Comparison of ENCODE assay signal across 1 cellular context in the genomic region with DNA sequence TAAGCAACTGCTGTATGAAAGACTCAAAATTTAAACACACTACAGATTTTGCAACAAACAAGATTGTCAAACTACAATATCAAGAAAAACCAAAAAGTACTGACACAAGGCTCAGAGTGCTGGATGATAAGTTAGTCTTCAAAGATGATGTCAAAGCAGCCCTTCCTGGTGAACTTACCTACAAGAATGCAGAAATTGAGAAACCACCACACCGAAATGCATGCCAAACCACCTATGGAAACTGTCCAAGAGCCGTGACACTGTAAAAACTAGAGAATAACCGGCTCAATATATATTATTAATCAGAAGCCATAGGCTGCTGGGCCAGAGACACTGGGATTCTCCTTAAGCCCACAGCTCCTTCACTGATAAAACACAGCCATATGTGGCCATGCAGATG.
TF ChIP-seq lines count a peak whose summit lies in the region.

No MANE protein-coding gene starts in this region.

TF ChIP-seq in endothelial cell of umbilical vein, 7 proteins besides CTCF, POLR2A, EP300 and RAD21:
- TF ChIP-seq EZH2 (IDR thresholded peaks at IDR 0.05; ENCODE audit: borderline replicate concordance, low read depth, low read length, severe bottlenecking) = no peak
- TF ChIP-seq, protein P1, sequence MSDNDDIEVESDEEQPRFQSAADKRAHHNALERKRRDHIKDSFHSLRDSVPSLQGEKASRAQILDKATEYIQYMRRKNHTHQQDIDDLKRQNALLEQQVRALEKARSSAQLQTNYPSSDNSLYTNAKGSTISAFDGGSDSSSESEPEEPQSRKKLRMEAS (IDR thresholded peaks at IDR 0.05; ENCODE audit: insufficient read depth, insufficient read length) = no peak
- no peak for TF ChIP-seq JUN (IDR thresholded peaks at IDR 0.05; ENCODE audit: borderline replicate concordance, insufficient read depth, insufficient read length, low read depth)
- no peak for TF ChIP-seq POLR2AphosphoS5 (IDR thresholded peaks at IDR 0.05; ENCODE audit: insufficient read depth, low read depth, low read length)
- TF ChIP-seq GATA2 (IDR thresholded peaks at IDR 0.05; ENCODE audit: insufficient read depth, insufficient read length, low read depth, low read length) = no peak
- TF ChIP-seq FOS (IDR thresholded peaks at IDR 0.05; ENCODE audit: borderline replicate concordance, insufficient read depth, low read length) = no peak
- TF ChIP-seq MYC (IDR thresholded peaks at IDR 0.05; ENCODE audit: low read depth, low read length) = no peak
TF ChIP-seq in endothelial cell of umbilical vein: peak in this region for 0.
